In genomic region chr19:1238373-1239303, GRCh38 we compare ENCODE assay signal across 8 cellular contexts. TPM values are rescaled to one million over a fixed set of nuclear protein-coding genes. Genes with fewer than 3 reads are reported as not detected.
DNase-seq lines count a peak whose midpoint lies in the region; ATAC-seq, FAIRE-seq and TF ChIP-seq lines count a peak whose summit lies in the region.

No MANE protein-coding gene starts in this region.

- H3K9me2 ChIP-seq in DOHH2 (replicated peaks; ENCODE audit: control insufficient read depth, low read length): no peaks in the 10 kb centered on the region

- TF ChIP-seq EP300 in esophagus muscularis mucosa (IDR thresholded peaks at IDR 0.05): no peak

- peak overlapping the region; percentile 32 for H3K4me2 ChIP-seq in DOHH2 (ENCODE audit: low read length)

- H3K27me3 ChIP-seq in DOHH2 (ENCODE audit: control insufficient read depth, low read length) (peaks cover 35% of the 10 kb centered on the region), esophagus muscularis mucosa (peaks cover 0 to 14% (median 2%) of the 10 kb centered on the region in 4 donors)

- H3K4me1 ChIP-seq in DOHH2 (ENCODE audit: control insufficient read depth, low read length) (peaks cover 42% of the 10 kb centered on the region), esophagus muscularis mucosa (peaks cover 47 to 73% (median 64%) of the 10 kb centered on the region in 4 donors)

- no peak for ATAC-seq in HG02642 (IDR thresholded peaks at IDR 0.05; ENCODE audit: poor library complexity, unreplicated experiment)

- FAIRE-seq in HTR-8/SVneo (lab: Jason Lieb, UNC): no peak

- TF ChIP-seq POLR2A in esophagus muscularis mucosa (IDR thresholded peaks at IDR 0.05; ENCODE audit: low read depth): no peak

- intact Hi-C loops in esophagus muscularis mucosa (cut with DNase I): no loop called here

- H4K20me1 ChIP-seq in DOHH2 (ENCODE audit: control insufficient read depth, insufficient read depth, low read depth, low read length): no peaks in the 10 kb centered on the region

- H3K36me3 ChIP-seq in DOHH2 (ENCODE audit: control insufficient read depth, low read length) (peaks cover 10% of the 10 kb centered on the region), SK-N-MC (ENCODE audit: insufficient read depth, low read length) (no peaks in the 10 kb centered on the region; the same call in 1 of the 2 replicates), esophagus muscularis mucosa (peaks cover 0 to 3% (median 0%) of the 10 kb centered on the region in 4 donors)

- peaks cover 26% of the 10 kb centered on the region for H3K79me2 ChIP-seq in DOHH2 (ENCODE audit: control insufficient read depth, low read length)

- DNase-seq in SK-N-MC (ENCODE audit: low read depth, low spot score) (no peak), esophagus muscularis mucosa (ENCODE audit: extremely low spot score) (no peak), retinal pigment epithelial cell (ENCODE audit: low read depth) (no peak), NCI-H345 treated with DMSO at 0.1 percent for 48 hours (lab: John Stamatoyannopoulos, UW; ENCODE audit: unreplicated experiment) (no peak), HTR-8/SVneo (ENCODE audit: insufficient read length, low spot score) (no peak), HuH-7 (ENCODE audit: low spot score) (no peak)

- H3K9me3 ChIP-seq in DOHH2 (ENCODE audit: control insufficient read depth, insufficient read depth, low read length) (no peaks in the 10 kb centered on the region), SK-N-MC (ENCODE audit: low read depth, low read length) (no peaks in the 10 kb centered on the region), esophagus muscularis mucosa (no peaks in the 10 kb centered on the region)

- peaks cover 19% of the 10 kb centered on the region for H3F3A ChIP-seq in DOHH2 (ENCODE audit: control insufficient read depth, insufficient read depth)

- WGBS in esophagus muscularis mucosa: 64% methylated on average over 27 of the region's 34 CpGs

- no peak overlapping the region for H3K27ac ChIP-seq in DOHH2 (ENCODE audit: low read depth, low read length)
- H3K27ac ChIP-seq in SK-N-MC: peak overlapping the region; percentile 11; the same call in 1 of the 2 replicates
- H3K27ac ChIP-seq in esophagus muscularis mucosa (replicated peaks in 1 of 4): peak overlapping the region; percentile 91 to 100 (median 100)

- peak overlapping the region; percentile 20 for H3K4me3 ChIP-seq in DOHH2 (ENCODE audit: low read length)
- H3K4me3 ChIP-seq in SK-N-MC: peak overlapping the region; percentile 69
- H3K4me3 ChIP-seq in esophagus muscularis mucosa: peak overlapping the region; percentile 60 to 62 (median 61)
- peak overlapping the region; percentile 39 for H3K4me3 ChIP-seq in retinal pigment epithelial cell (ENCODE audit: low read length)

- TF ChIP-seq CTCF in DOHH2 (IDR thresholded peaks at IDR 0.05; ENCODE audit: low read depth, low read length, poor library complexity, severe bottlenecking) (no peak), esophagus muscularis mucosa (IDR thresholded peaks at IDR 0.05) (no peak), retinal pigment epithelial cell (conservative IDR thresholded peaks at IDR 0.05; ENCODE audit: low read depth, low read length) (no peak)

- no peak overlapping the region for H3K9ac ChIP-seq in SK-N-MC (ENCODE audit: insufficient read length)

RNA-seq across cellular contexts. Expression of gene CBARP, which starts 0.8 kb away (rescaled TPM):
- 1 to 10 TPM in 1 of 4 donors, under 1 TPM in 2, not detected in 1; 0.58 to 1.0 (median 0.99) TPM for total RNA-seq in esophagus muscularis mucosa

RNA-seq across cellular contexts. Expression of gene ATP5F1D, which starts 2.9 kb away (rescaled TPM):
- total RNA-seq in esophagus muscularis mucosa: 100 to 1,000 TPM in 2 of 4 donors, 10 to 100 TPM in 2; 77.5 to 140 (median 109) TPM

RNA-seq across cellular contexts. Expression of gene MIDN, which starts 9.7 kb away (rescaled TPM):
- 10 to 100 TPM; 20.3 to 72.2 (median 31.8) TPM for total RNA-seq in esophagus muscularis mucosa

RNA-seq across cellular contexts. Expression of gene CIRBP, which starts 30.5 kb away (rescaled TPM):
- total RNA-seq in esophagus muscularis mucosa: 100 to 1,000 TPM; 236 to 601 (median 429) TPM

RNA-seq across cellular contexts. Expression of gene STK11, which starts 33.1 kb away (rescaled TPM):
- total RNA-seq in esophagus muscularis mucosa: 10 to 100 TPM; 52.2 to 95.7 (median 73.2) TPM
